16 cellular contexts compared by ENCODE assay signal in genomic region chrX:71537743-71538142, GRCh38. TPM values are rescaled to one million over a fixed set of nuclear protein-coding genes. Genes with fewer than 3 reads are reported as not detected.
DNase-seq lines count a peak whose midpoint lies in the region; ATAC-seq and TF ChIP-seq lines count a peak whose summit lies in the region.
"Had no signal": no experiment of that assay in that cellular context is flagged by ENCODE, and none has a peak within 500 bp of the region (broad histone marks: within the 10 kb centered on the region; RNA-seq: fewer than 3 reads in every experiment).

No MANE protein-coding gene starts in this region.

- H3K9me3 Mint-ChIP-seq in stimulated activated naive CD8-positive, alpha-beta T cell treated with anti-CD3 and anti-CD28 coated beads, Interleukin-15, Interleukin-2, amounts not matched to agents 100 ng/mL and 50 ng/mL, for 24 hours = no peaks in the 10 kb centered on the region

- H3K4me1 Mint-ChIP-seq in stimulated activated naive CD8-positive, alpha-beta T cell treated with anti-CD3 and anti-CD28 coated beads, Interleukin-15, Interleukin-2, amounts not matched to agents 100 ng/mL and 50 ng/mL, for 24 hours (ENCODE audit: low read depth) = peaks cover 38% of the 10 kb centered on the region
- peaks cover 35% of the 10 kb centered on the region for H3K4me1 Mint-ChIP-seq in T-helper 17 cell

- H3K4me3 ChIP-seq in effector memory CD4-positive, alpha-beta T cell (ENCODE audit: insufficient read depth, low read depth, low read length, poor library complexity, severe bottlenecking) = peak overlapping the region; percentile 24
- H3K4me3 ChIP-seq in left ventricle myocardium inferior = no peak overlapping the region
- H3K4me3 ChIP-seq: SJCRH30 had no signal

- peak overlapping the region; percentile 35 for H3K27ac ChIP-seq in effector memory CD4-positive, alpha-beta T cell (ENCODE audit: insufficient read depth, low read length, poor library complexity, severe bottlenecking)
- H3K27ac ChIP-seq in left ventricle myocardium inferior (replicated peaks) = no peak overlapping the region
- H3K27ac ChIP-seq: SJCRH30 had no signal

- no peak for TF ChIP-seq CTCF in left ventricle myocardium inferior (IDR thresholded peaks at IDR 0.05; ENCODE audit: borderline replicate concordance)

- peaks cover 4% of the 10 kb centered on the region for H3K4me1 ChIP-seq in effector memory CD4-positive, alpha-beta T cell (ENCODE audit: control insufficient read depth, insufficient read depth, low read length, poor library complexity, severe bottlenecking)
- H3K4me1 ChIP-seq in left ventricle myocardium inferior = peaks cover 70% of the 10 kb centered on the region

- H3K9me3 ChIP-seq in T-helper 17 cell (ENCODE audit: control insufficient read depth, low read length, poor library complexity, severe bottlenecking) (peaks cover 3% of the 10 kb centered on the region), left ventricle myocardium inferior (replicated peaks) (no peaks in the 10 kb centered on the region)
- H3K9me3 ChIP-seq in effector memory CD4-positive, alpha-beta T cell (ENCODE audit: control insufficient read depth, low read length) = no peaks in the 10 kb centered on the region
- H3K9me3 ChIP-seq: SJCRH30 had no signal

- H3K27ac Mint-ChIP-seq in stimulated activated naive CD8-positive, alpha-beta T cell treated with anti-CD3 and anti-CD28 coated beads, Interleukin-15, Interleukin-2, amounts not matched to agents 100 ng/mL and 50 ng/mL, for 24 hours = peak overlapping the region; percentile 71
- H3K27ac Mint-ChIP-seq in T-helper 17 cell = peak overlapping the region; percentile 90
- H3K27ac Mint-ChIP-seq: H9 had no signal

- H3K27me3 Mint-ChIP-seq in stimulated activated naive CD8-positive, alpha-beta T cell treated with anti-CD3 and anti-CD28 coated beads, Interleukin-15, Interleukin-2, amounts not matched to agents 100 ng/mL and 50 ng/mL, for 24 hours = no peaks in the 10 kb centered on the region
- H3K27me3 Mint-ChIP-seq in T-helper 17 cell = no peaks in the 10 kb centered on the region

- H3K36me3 Mint-ChIP-seq in stimulated activated naive CD8-positive, alpha-beta T cell treated with anti-CD3 and anti-CD28 coated beads, Interleukin-15, Interleukin-2, amounts not matched to agents 100 ng/mL and 50 ng/mL, for 24 hours (ENCODE audit: low read depth) = peaks cover 78% of the 10 kb centered on the region
- peaks cover 15% of the 10 kb centered on the region for H3K36me3 Mint-ChIP-seq in T-helper 17 cell (ENCODE audit: low read depth)

- H3K27me3 ChIP-seq in effector memory CD4-positive, alpha-beta T cell (replicated peaks; ENCODE audit: control insufficient read depth, insufficient read depth, low read length, poor library complexity, severe bottlenecking) = no peaks in the 10 kb centered on the region
- no peaks in the 10 kb centered on the region for H3K27me3 ChIP-seq in left ventricle myocardium inferior (ENCODE audit: low read depth)
- H3K27me3 ChIP-seq: SJCRH30 had no signal

- ATAC-seq in stimulated activated naive CD8-positive, alpha-beta T cell treated with anti-CD3 and anti-CD28 coated beads, Interleukin-15, Interleukin-2, amounts not matched to agents 100 U/mL and 50 U/mL, for 24 hours = no peak
- no peak for ATAC-seq in T-helper 17 cell
- ATAC-seq in HG03432 (IDR thresholded peaks at IDR 0.05; ENCODE audit: unreplicated experiment) = no peak

- peak overlapping the region; percentile 97 for H3K4me3 Mint-ChIP-seq in stimulated activated naive CD8-positive, alpha-beta T cell treated with anti-CD3 and anti-CD28 coated beads, Interleukin-15, Interleukin-2, amounts not matched to agents 100 ng/mL and 50 ng/mL, for 24 hours
- H3K4me3 Mint-ChIP-seq in T-helper 17 cell = peak overlapping the region; percentile 84
- H3K4me3 Mint-ChIP-seq: H9 had no signal

- intact Hi-C loops in left ventricle myocardium inferior (cut with micrococcal nuclease) = no loop called here

- DNase-seq in stimulated activated naive CD8-positive, alpha-beta T cell treated with anti-CD3 and anti-CD28 coated beads, Interleukin-15, Interleukin-2, amounts not matched to agents 100 U/mL and 50 U/mL, for 24 hours = no peak
- DNase-seq in T-helper 17 cell = no peak
- DNase-seq in effector memory CD4-positive, alpha-beta T cell = no peak
- DNase-seq in HUDEP-2 (lab: John Stamatoyannopoulos, UW; ENCODE audit: unreplicated experiment in 76 of 76) = no peak
- DNase-seq in left ventricle myocardium inferior = no peak
- DNase-seq: activated CD4-positive, alpha-beta T cell treated with anti-CD3 and anti-CD28 coated beads, Interleukin-2, amount 50 U/mL, for 48 hours; DMS 273 treated with DMSO at 0.1 percent for 48 hours; effector CD8-positive, alpha-beta T cell; H9; NCI-H2081; NCI-H524; retina; SJCRH30; substantia nigra had no signal

- peaks cover 4% of the 10 kb centered on the region for H3K36me3 ChIP-seq in effector memory CD4-positive, alpha-beta T cell (ENCODE audit: control insufficient read depth, insufficient read depth, low read length)
- peaks cover 11% of the 10 kb centered on the region for H3K36me3 ChIP-seq in left ventricle myocardium inferior

RNA-seq across cellular contexts. Expression of gene OGT, which starts 4.8 kb away (rescaled TPM):
- 100 to 1,000 TPM; 423 to 453 TPM for total RNA-seq in T-helper 17 cell
- 83.8 TPM for total RNA-seq in left ventricle myocardium inferior

RNA-seq across cellular contexts. Expression of gene GCNA, which starts 40.5 kb away (rescaled TPM):
- total RNA-seq in T-helper 17 cell (1 to 10 TPM; 1.2 to 1.3 TPM), left ventricle myocardium inferior (1.4 TPM)
